Comparison of ENCODE assay signal across 26 cellular contexts in genomic region chr15:34355241-34355640, GRCh38. TPM values are rescaled to one million over a fixed set of nuclear protein-coding genes. Genes with fewer than 3 reads are reported as not detected.
"Had no signal": no experiment of that assay in that cellular context is flagged by ENCODE, and none has a peak within 500 bp of the region (broad histone marks: within the 10 kb centered on the region; RNA-seq: fewer than 3 reads in every experiment).

No MANE protein-coding gene starts in this region.

- DNase-seq: activated CD4-positive, alpha-beta memory T cell treated with anti-CD3 and anti-CD28 coated beads for 36 hours; activated CD4-positive, alpha-beta T cell treated with anti-CD3 and anti-CD28 coated beads for 48 hours; activated CD4-positive, CD25-positive, alpha-beta regulatory T cell treated with anti-CD3 and anti-CD28 coated beads, Interleukin-2, amount 50 U/mL, for 72 hours; activated CD8-positive, alpha-beta memory T cell treated with anti-CD3 and anti-CD28 coated beads for 24 hours; activated effector memory CD4-positive, alpha-beta T cell treated with anti-CD3 and anti-CD28 coated beads, Interleukin-2, amount 50 U/mL, for 16 hours; activated naive CD4-positive, alpha-beta T cell treated with Interleukin-2 at 50 U/mL for 16 hours; activated T-cell treated with anti-CD3 and anti-CD28 coated beads, Interleukin-2, amount 50 U/mL, for 4 hours; central memory CD4-positive, alpha-beta T cell; KG1; NCI-H1105; NCI-H1436; NCI-H187; NCI-H2081; NCI-H510A treated with DMSO at 0.1 percent for 48 hours; NCI-H69; PC-3; SHP77 treated with DMSO at 0.1 percent for 48 hours had no signal

- H3K4me3 Mint-ChIP-seq: activated CD4-positive, alpha-beta memory T cell treated with anti-CD3 and anti-CD28 coated beads for 36 hours; activated T-cell treated with anti-CD3 and anti-CD28 coated beads, Interleukin-2, amount 50 U/mL, for 4 hours; IgD-negative memory B cell; T-helper 1 cell treated with Interleukin-12 subunit alpha and Interleukin-12 subunit beta and Interleukin-4 antibody, amounts not matched to agents 30 μg/mL and 1 μg/mL, for 36 hours; WTC11 had no signal

- H3K27ac Mint-ChIP-seq: activated CD4-positive, alpha-beta memory T cell treated with anti-CD3 and anti-CD28 coated beads for 36 hours; T-helper 1 cell treated with Interleukin-12 subunit alpha and Interleukin-12 subunit beta and Interleukin-4 antibody, amounts not matched to agents 30 μg/mL and 1 μg/mL, for 36 hours; WTC11 had no signal

- ATAC-seq: activated naive CD4-positive, alpha-beta T cell treated with anti-CD3 and anti-CD28 coated beads, Interleukin-2, amount 50 U/mL, for 72 hours; activated T-cell treated with anti-CD3 and anti-CD28 coated beads, Interleukin-2, amount 50 U/mL, for 4 hours; PC-3; WTC11 had no signal

- FAIRE-seq: RCC 7860 had no signal

- H3K27me3 Mint-ChIP-seq: activated CD4-positive, alpha-beta memory T cell treated with anti-CD3 and anti-CD28 coated beads for 36 hours; IgD-negative memory B cell had no signal

- H3K9me3 Mint-ChIP-seq: activated CD4-positive, alpha-beta memory T cell treated with anti-CD3 and anti-CD28 coated beads for 36 hours; activated naive CD4-positive, alpha-beta T cell treated with anti-CD3 and anti-CD28 coated beads, Interleukin-2, amount 50 U/mL, for 72 hours; activated T-cell treated with anti-CD3 and anti-CD28 coated beads, Interleukin-2, amount 50 U/mL, for 4 hours; IgD-negative memory B cell; T-helper 1 cell treated with Interleukin-12 subunit alpha and Interleukin-12 subunit beta and Interleukin-4 antibody, amounts not matched to agents 30 μg/mL and 1 μg/mL, for 36 hours; WTC11 had no signal

- H3K4me1 Mint-ChIP-seq: IgD-negative memory B cell had no signal

- H3K36me3 Mint-ChIP-seq: activated naive CD4-positive, alpha-beta T cell treated with anti-CD3 and anti-CD28 coated beads, Interleukin-2, amount 50 U/mL, for 72 hours had no signal

RNA-seq across cellular contexts. Expression of gene NUTM1, which starts 12.1 kb away (rescaled TPM):
- total RNA-seq: activated CD4-positive, alpha-beta memory T cell treated with anti-CD3 and anti-CD28 coated beads for 36 hours; activated naive CD4-positive, alpha-beta T cell treated with anti-CD3 and anti-CD28 coated beads, Interleukin-2, amount 50 U/mL, for 72 hours; activated T-cell treated with anti-CD3 and anti-CD28 coated beads, Interleukin-2, amount 50 U/mL, for 4 hours; LHCN-M2; M059J; SK-MEL-5 had no signal
- polyA plus RNA-seq: adipose tissue, IgD-negative memory B cell had no signal
